8 cellular contexts compared by ENCODE assay signal in the genomic region with DNA sequence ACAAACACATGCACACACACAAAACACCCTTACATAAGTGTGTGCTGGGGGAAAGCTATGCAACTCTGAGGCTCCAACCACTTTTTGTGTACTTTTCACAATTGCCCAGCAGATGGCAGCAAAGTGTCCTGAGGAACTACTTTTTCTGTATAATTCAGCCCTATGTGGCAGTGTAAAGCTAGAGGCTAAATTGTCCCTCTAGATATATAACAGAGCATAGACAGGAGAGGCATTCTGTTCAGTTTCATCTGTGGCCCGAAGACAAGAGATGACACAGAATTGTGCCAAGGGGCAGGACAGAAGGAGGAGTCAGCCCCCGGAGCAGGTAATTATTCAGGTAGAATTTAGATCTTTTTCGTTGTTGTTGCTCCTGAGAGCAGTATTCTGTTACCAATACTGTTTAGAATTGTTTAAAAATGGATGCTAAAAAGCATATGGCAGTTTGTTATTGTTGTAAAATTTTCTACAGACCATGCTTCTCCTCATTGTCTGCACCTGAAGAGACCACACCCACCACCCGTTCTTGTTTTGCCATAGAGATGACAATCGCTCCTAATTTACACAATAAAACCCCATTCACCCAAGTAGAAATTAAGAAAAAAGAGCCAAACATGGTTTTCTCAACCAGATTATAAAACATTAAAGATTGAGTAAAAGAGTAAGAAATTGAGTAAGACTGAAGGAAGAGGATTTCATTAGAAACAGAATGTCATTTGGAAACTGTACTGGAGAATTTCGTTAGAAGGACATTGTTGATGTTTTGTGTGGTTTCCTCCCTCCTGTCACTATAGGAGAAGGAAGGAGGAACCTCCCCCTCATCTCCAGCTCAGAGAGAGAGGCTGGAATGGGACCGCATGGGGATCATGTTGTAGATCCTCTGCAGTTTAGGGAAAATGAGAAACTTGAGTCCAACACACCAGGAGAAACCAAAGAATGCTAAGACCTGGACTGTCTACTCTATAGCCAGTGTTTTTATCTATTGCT.
DNase-seq lines count a peak whose midpoint lies in the region; ATAC-seq and TF ChIP-seq lines count a peak whose summit lies in the region.

No MANE protein-coding gene starts in this region.

- peak; percentile 65 for ATAC-seq in HG02943 (IDR thresholded peaks at IDR 0.05; ENCODE audit: low read depth, unreplicated experiment)

- no peak overlapping the region for H3K4me3 ChIP-seq in brain microvascular endothelial cell (ENCODE audit: low read depth, low read length)

- DNase-seq in GM13977 (ENCODE audit: low spot score) (peak; percentile 62), NCI-H2081 (lab: John Stamatoyannopoulos, UW) (peak; percentile 79), UCSD-AML1 (lab: John Stamatoyannopoulos, UW; ENCODE audit: unreplicated experiment) (peak; percentile 53), brain microvascular endothelial cell (peak; percentile 59), inferior parietal cortex (ENCODE audit: extremely low spot score) (peak; percentile 88)
- DNase-seq in stimulated activated CD4-positive, alpha-beta T cell treated with anti-CD3 and anti-CD28 coated beads, Interleukin-15, amount 100 ng/mL, for 24 hours, result peak; percentile 70
- no peak for DNase-seq in NK-92 treated with Interleukin-12 subunit alpha and Interleukin-12 subunit beta, amount 100 ng/mL, for 24 hours (lab: John Stamatoyannopoulos, UW)

- H3K36me3 ChIP-seq in brain microvascular endothelial cell (replicated peaks), result no peaks in the 10 kb centered on the region

- TF ChIP-seq CTCF in GM13977 (IDR thresholded peaks at IDR 0.05; ENCODE audit: extremely low read depth, insufficient read depth, missing control alignments) (peak; percentile 69), brain microvascular endothelial cell (IDR thresholded peaks at IDR 0.05; ENCODE audit: low read depth, low read length, missing control alignments) (peak; percentile 72)

- H3K27me3 ChIP-seq in brain microvascular endothelial cell (replicated peaks), result no peaks in the 10 kb centered on the region

- no peak overlapping the region for H3K27ac ChIP-seq in brain microvascular endothelial cell

- in situ Hi-C loops in GM13977 (cut with MboI; ENCODE audit: low pct_unique_long_range_greater_than_20kb, low sequenced_read_pairs, unreplicated experiment), result loop anchor here (10.0 to 25.0 kb wide), 3 partner anchors 101 to 398 kb away; partner anchors contain the start of gene MS4A15
- in situ Hi-C loops in brain microvascular endothelial cell (cut with HindIII; ENCODE audit: low pct_ligation_motif_present, low sequenced_read_pairs), result no loop called here
